ENCODE assay signal across 18 cellular contexts in the genomic region with DNA sequence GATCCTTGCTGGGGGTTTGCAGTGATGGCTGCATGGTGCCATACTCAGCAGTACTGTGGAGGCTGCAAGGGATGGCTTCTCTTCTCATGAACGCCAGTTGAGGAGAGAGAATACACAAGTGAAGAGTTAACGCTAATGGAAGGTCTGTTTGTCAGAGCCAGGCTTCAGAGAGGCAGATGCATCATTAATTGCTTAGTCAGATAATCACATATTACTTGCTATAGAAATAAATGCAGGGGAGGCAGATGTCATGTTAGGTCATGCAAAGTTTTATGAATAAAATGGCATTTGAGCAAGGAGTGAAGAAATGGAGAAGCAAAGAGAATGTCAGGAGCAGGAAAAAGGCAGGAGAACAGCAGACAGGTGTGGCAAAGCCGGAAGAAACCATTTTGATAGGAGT.
"Had no signal": no experiment of that assay in that cellular context is flagged by ENCODE, and none has a peak within 500 bp of the region (broad histone marks: within the 10 kb centered on the region; RNA-seq: fewer than 3 reads in every experiment).

No MANE protein-coding gene starts in this region.

- H3K36me3 ChIP-seq: breast epithelium had no signal

- H3K9me3 Mint-ChIP-seq: activated CD4-positive, alpha-beta memory T cell treated with anti-CD3 and anti-CD28 coated beads for 36 hours; activated naive CD4-positive, alpha-beta T cell treated with anti-CD3 and anti-CD28 coated beads, Interleukin-2, amount 50 U/mL, for 72 hours; T-cell had no signal

- H3K27ac Mint-ChIP-seq: activated CD4-positive, alpha-beta memory T cell treated with anti-CD3 and anti-CD28 coated beads for 36 hours; activated CD8-positive, alpha-beta memory T cell treated with anti-CD3 and anti-CD28 coated beads, Interleukin-2, amount 10 ng/mL, durations not matched to agents 7 days and 5 days had no signal

- H3K27ac ChIP-seq: breast epithelium, foreskin keratinocyte, parathyroid adenoma, thyroid gland had no signal

- ATAC-seq: activated CD8-positive, alpha-beta memory T cell treated with anti-CD3 and anti-CD28 coated beads, Interleukin-2, amount 10 ng/mL, durations not matched to agents 7 days and 5 days; activated naive CD4-positive, alpha-beta T cell treated with anti-CD3 and anti-CD28 coated beads, Interleukin-2, amount 50 U/mL, for 72 hours; foreskin keratinocyte; left cardiac atrium; T-cell had no signal

- DNase-seq: activated CD4-positive, alpha-beta memory T cell treated with anti-CD3 and anti-CD28 coated beads for 36 hours; activated CD8-positive, alpha-beta memory T cell treated with anti-CD3 and anti-CD28 coated beads, Interleukin-2, amount 10 ng/mL, durations not matched to agents 7 days and 5 days; activated effector memory CD4-positive, alpha-beta T cell treated with Interleukin-2 at 50 U/mL for 16 hours; activated T-cell treated with anti-CD3 and anti-CD28 coated beads, Interleukin-2, amount 50 U/mL, for 1 hour; anterior cingulate cortex; cerebellar nuclear complex; effector CD8-positive, alpha-beta T cell; foreskin keratinocyte; left cardiac atrium; midbrain; stimulated activated CD4-positive, alpha-beta T cell treated with anti-CD3 and anti-CD28 coated beads, Interleukin-12 subunit alpha, Interleukin-12 subunit beta, amount 100 ng/mL, for 4 hours; stimulated activated CD4-positive, alpha-beta T cell treated with anti-CD3 and anti-CD28 coated beads, Interleukin-2, amount 100 ng/mL, for 24 hours; T-cell; thyroid gland had no signal

- H3K27me3 ChIP-seq: breast epithelium, foreskin keratinocyte, thyroid gland had no signal

- H3K4me3 Mint-ChIP-seq: activated CD4-positive, alpha-beta memory T cell treated with anti-CD3 and anti-CD28 coated beads for 36 hours; activated CD8-positive, alpha-beta memory T cell treated with anti-CD3 and anti-CD28 coated beads, Interleukin-2, amount 10 ng/mL, durations not matched to agents 7 days and 5 days; T-cell had no signal

- H3K9ac ChIP-seq: parathyroid adenoma had no signal

- H3K27me3 Mint-ChIP-seq: activated CD4-positive, alpha-beta memory T cell treated with anti-CD3 and anti-CD28 coated beads for 36 hours; activated CD8-positive, alpha-beta memory T cell treated with anti-CD3 and anti-CD28 coated beads, Interleukin-2, amount 10 ng/mL, durations not matched to agents 7 days and 5 days; T-cell had no signal

- H3K36me3 Mint-ChIP-seq: activated naive CD4-positive, alpha-beta T cell treated with anti-CD3 and anti-CD28 coated beads, Interleukin-2, amount 50 U/mL, for 72 hours had no signal

- H3K4me1 ChIP-seq: breast epithelium, foreskin keratinocyte, parathyroid adenoma had no signal

- H3K4me3 ChIP-seq: breast epithelium, lung, thyroid gland had no signal

- H3K9me3 ChIP-seq: breast epithelium, thyroid gland had no signal
